In genomic region chr6:123747515-123747914, GRCh38 we compare ENCODE assay signal across 17 cellular contexts. TPM values are rescaled to one million over a fixed set of nuclear protein-coding genes. Genes with fewer than 3 reads are reported as not detected.
"Had no signal": no experiment of that assay in that cellular context is flagged by ENCODE, and none has a peak within 500 bp of the region (broad histone marks: within the 10 kb centered on the region; RNA-seq: fewer than 3 reads in every experiment).

No MANE protein-coding gene starts in this region.

- H3K27me3 ChIP-seq: heart right ventricle had no signal

- H3K9me3 ChIP-seq: heart right ventricle had no signal

- H3K27ac Mint-ChIP-seq: natural killer cell had no signal

- H3K36me3 ChIP-seq: heart right ventricle had no signal

- H3K36me3 Mint-ChIP-seq: natural killer cell had no signal

- H3K4me3 ChIP-seq: coronary artery, heart right ventricle, smooth muscle cell had no signal

- H3K4me1 ChIP-seq: heart right ventricle had no signal

- DNase-seq: effector CD4-positive, alpha-beta T cell; foreskin melanocyte; heart right ventricle; hypothalamus; islet precursor cell; mammary epithelial cell; natural killer cell; posterior cingulate gyrus; right cardiac atrium; stimulated activated CD4-positive, alpha-beta T cell treated with anti-CD3 and anti-CD28 coated beads, Interleukin-2, amount 100 ng/mL, for 48 hours; stimulated activated naive CD4-positive, alpha-beta T cell treated with Interleukin-2 at 50 U/mL for 16 hours; trophoblast cell had no signal

- H3K27ac ChIP-seq: coronary artery, heart right ventricle had no signal

- H3K4me2 ChIP-seq: smooth muscle cell had no signal

- H3K4me1 Mint-ChIP-seq: natural killer cell, neural crest cell had no signal

- H3K4me3 Mint-ChIP-seq: natural killer cell, neural crest cell had no signal

RNA-seq across cellular contexts. Expression of gene NKAIN2, which starts 56.1 kb away (rescaled TPM):
- total RNA-seq: dermis microvascular lymphatic vessel endothelial cell, left lobe of liver had no signal
